Comparison of ENCODE assay signal across 23 cellular contexts in genomic region chr11:111361874-111362273, GRCh38. TPM values are rescaled to one million over a fixed set of nuclear protein-coding genes. Genes with fewer than 3 reads are reported as not detected.
DNase-seq lines count a peak whose midpoint lies in the region; ATAC-seq and TF ChIP-seq lines count a peak whose summit lies in the region.
"Had no signal": no experiment of that assay in that cellular context is flagged by ENCODE, and none has a peak within 500 bp of the region (broad histone marks: within the 10 kb centered on the region; RNA-seq: fewer than 3 reads in every experiment).

No MANE protein-coding gene starts in this region.

- H2AFZ ChIP-seq in SU-DHL-6 (ENCODE audit: low read depth, low read length, severe bottlenecking): no peak overlapping the region
- H2AFZ ChIP-seq: parathyroid adenoma had no signal

- no peaks in the 10 kb centered on the region for H3K9me3 ChIP-seq in SU-DHL-6 (ENCODE audit: insufficient read depth, low read length)
- H3K9me3 ChIP-seq in naive thymus-derived CD4-positive, alpha-beta T cell (ENCODE audit: control insufficient read depth in 2 of 3, low read length in 3 of 3): no peaks in the 10 kb centered on the region
- H3K9me3 ChIP-seq: sigmoid colon had no signal

- no peaks in the 10 kb centered on the region for H3K9me2 ChIP-seq in SU-DHL-6 (replicated peaks; ENCODE audit: insufficient read depth, low read length)

- H3K4me1 Mint-ChIP-seq in stimulated activated naive CD8-positive, alpha-beta T cell treated with anti-CD3 and anti-CD28 coated beads, Interleukin-15, Interleukin-2, amounts not matched to agents 100 ng/mL and 50 ng/mL, for 24 hours (ENCODE audit: low read depth): peaks cover 46% of the 10 kb centered on the region
- peaks cover 4% of the 10 kb centered on the region for H3K4me1 Mint-ChIP-seq in stimulated activated naive CD8-positive, alpha-beta T cell treated with anti-CD3 and anti-CD28 coated beads, Interleukin-15, amount 100 ng/mL, for 72 hours
- H3K4me1 Mint-ChIP-seq in activated naive CD4-positive, alpha-beta T cell treated with anti-CD3 and anti-CD28 coated beads for 36 hours (ENCODE audit: low read depth): no peaks in the 10 kb centered on the region
- H3K4me1 Mint-ChIP-seq in naive thymus-derived CD4-positive, alpha-beta T cell: peaks cover 0 to 2% (median 0%) of the 10 kb centered on the region in 7 donors

- TF ChIP-seq CTCF in SU-DHL-6 (IDR thresholded peaks at IDR 0.05; ENCODE audit: insufficient read depth, low read length, poor library complexity, severe bottlenecking): no peak

- CTCF ChIA-PET in activated naive CD4-positive, alpha-beta T cell treated with anti-CD3 and anti-CD28 coated beads for 36 hours (lab: Charles Lee): interaction anchor here (1.0 kb wide), 1 partner anchor 67 kb away, joined by 3 read pairs; no protein-coding TSS in a partner anchor
- CTCF ChIA-PET in naive thymus-derived CD4-positive, alpha-beta T cell (lab: Charles Lee): interaction anchor here (1.3 kb wide), 1 partner anchor 67 kb away, joined by 3 read pairs; no protein-coding TSS in a partner anchor

- peaks cover 79% of the 10 kb centered on the region for H3F3A ChIP-seq in SU-DHL-6 (ENCODE audit: insufficient read depth)

- H3K27ac ChIP-seq in SU-DHL-6 (ENCODE audit: low read depth, low read length): peak overlapping the region; percentile 94
- no peak overlapping the region for H3K27ac ChIP-seq in naive thymus-derived CD4-positive, alpha-beta T cell (ENCODE audit: low read depth, low read length)
- H3K27ac ChIP-seq: foreskin keratinocyte, parathyroid adenoma, sigmoid colon had no signal

- H4K20me1 ChIP-seq in SU-DHL-6 (ENCODE audit: low read depth, low read length): no peaks in the 10 kb centered on the region

- peaks cover 77% of the 10 kb centered on the region for H3K79me2 ChIP-seq in SU-DHL-6 (ENCODE audit: insufficient read depth, low read length)
- H3K79me2 ChIP-seq: parathyroid adenoma had no signal

- ATAC-seq in stimulated activated naive CD8-positive, alpha-beta T cell treated with anti-CD3 and anti-CD28 coated beads, Interleukin-15, amount 100 ng/mL, for 72 hours: no peak
- ATAC-seq in naive thymus-derived CD4-positive, alpha-beta T cell: no peak
- ATAC-seq: naive thymus-derived CD8-positive, alpha-beta T cell had no signal

- H3K27me3 ChIP-seq in SU-DHL-6 (ENCODE audit: low read length): no peaks in the 10 kb centered on the region
- H3K27me3 ChIP-seq in naive thymus-derived CD4-positive, alpha-beta T cell (ENCODE audit: control insufficient read depth in 2 of 2, insufficient read depth in 2 of 2, low read length in 2 of 2): no peaks in the 10 kb centered on the region
- H3K27me3 ChIP-seq: foreskin keratinocyte, sigmoid colon had no signal

- H3K9me3 Mint-ChIP-seq in stimulated activated naive CD8-positive, alpha-beta T cell treated with anti-CD3 and anti-CD28 coated beads, Interleukin-15, Interleukin-2, amounts not matched to agents 100 ng/mL and 50 ng/mL, for 24 hours: no peaks in the 10 kb centered on the region
- no peaks in the 10 kb centered on the region for H3K9me3 Mint-ChIP-seq in stimulated activated naive CD8-positive, alpha-beta T cell treated with anti-CD3 and anti-CD28 coated beads, Interleukin-15, amount 100 ng/mL, for 72 hours
- no peaks in the 10 kb centered on the region for H3K9me3 Mint-ChIP-seq in activated naive CD4-positive, alpha-beta T cell treated with anti-CD3 and anti-CD28 coated beads for 36 hours
- H3K9me3 Mint-ChIP-seq in naive thymus-derived CD4-positive, alpha-beta T cell: no peaks in the 10 kb centered on the region
- H3K9me3 Mint-ChIP-seq: activated naive CD8-positive, alpha-beta T cell treated with anti-CD3 and anti-CD28 coated beads, Interleukin-2, amount 10 ng/mL, durations not matched to agents 7 days and 5 days; naive thymus-derived CD8-positive, alpha-beta T cell had no signal

- intact Hi-C loops in activated naive CD4-positive, alpha-beta T cell treated with anti-CD3 and anti-CD28 coated beads for 36 hours (cut with micrococcal nuclease): no loop called here
- intact Hi-C loops in naive thymus-derived CD4-positive, alpha-beta T cell (cut with micrococcal nuclease): no loop called here

- DNase-seq in stimulated activated naive CD8-positive, alpha-beta T cell treated with anti-CD3 and anti-CD28 coated beads, Interleukin-15, amount 100 ng/mL, for 72 hours: no peak
- DNase-seq in kidney tubule cell (ENCODE audit: low spot score) (peak; percentile 13), COR-L47 (lab: John Stamatoyannopoulos, UW) (no peak), COLO668 (lab: John Stamatoyannopoulos, UW; ENCODE audit: unreplicated experiment) (no peak)
- DNase-seq in activated naive CD4-positive, alpha-beta T cell treated with anti-CD3 and anti-CD28 coated beads for 36 hours: no peak
- no peak for DNase-seq in naive thymus-derived CD4-positive, alpha-beta T cell
- DNase-seq: activated naive CD8-positive, alpha-beta T cell treated with anti-CD3 and anti-CD28 coated beads, Interleukin-2, amount 10 ng/mL, durations not matched to agents 7 days and 5 days; activated T-cell treated with anti-CD3 and anti-CD28 coated beads, Interleukin-2, amount 50 U/mL, for 48 hours; foreskin keratinocyte; hypothalamus; islet precursor cell; naive thymus-derived CD8-positive, alpha-beta T cell; NCI-H1436 treated with DMSO at 0.1 percent for 48 hours; NCI-H2171; NCI-H69; OCI-M1; sigmoid colon; stimulated activated CD4-positive, alpha-beta T cell treated with anti-CD3 and anti-CD28 coated beads, Interleukin-1b, Interleukin-23, amount 100 ng/mL, for 48 hours had no signal

- POLR2A ChIA-PET in naive thymus-derived CD4-positive, alpha-beta T cell (lab: Charles Lee): no interaction called here

- H3K4me2 ChIP-seq in SU-DHL-6 (ENCODE audit: low read depth, low read length, poor library complexity, severe bottlenecking): peak overlapping the region; percentile 70

- peak overlapping the region; percentile 67 for H3K9ac ChIP-seq in SU-DHL-6 (ENCODE audit: low read length)
- H3K9ac ChIP-seq: parathyroid adenoma had no signal

- H3K4me3 ChIP-seq in SU-DHL-6 (ENCODE audit: insufficient read depth, low read length, poor library complexity, severe bottlenecking): peak overlapping the region; percentile 20
- no peak overlapping the region for H3K4me3 ChIP-seq in naive thymus-derived CD4-positive, alpha-beta T cell (ENCODE audit: low read length)
- H3K4me3 ChIP-seq: sigmoid colon had no signal

- H3K27ac Mint-ChIP-seq in stimulated activated naive CD8-positive, alpha-beta T cell treated with anti-CD3 and anti-CD28 coated beads, Interleukin-15, Interleukin-2, amounts not matched to agents 100 ng/mL and 50 ng/mL, for 24 hours: peak overlapping the region; percentile 42
- H3K27ac Mint-ChIP-seq in stimulated activated naive CD8-positive, alpha-beta T cell treated with anti-CD3 and anti-CD28 coated beads, Interleukin-15, amount 100 ng/mL, for 72 hours: no peak overlapping the region
- no peak overlapping the region for H3K27ac Mint-ChIP-seq in activated naive CD4-positive, alpha-beta T cell treated with anti-CD3 and anti-CD28 coated beads for 36 hours
- no peak overlapping the region for H3K27ac Mint-ChIP-seq in naive thymus-derived CD4-positive, alpha-beta T cell

- peaks cover 8% of the 10 kb centered on the region; the same call in 1 of the 2 replicates for H3K36me3 ChIP-seq in SU-DHL-6 (ENCODE audit: low read length)
- no peaks in the 10 kb centered on the region for H3K36me3 ChIP-seq in naive thymus-derived CD4-positive, alpha-beta T cell (ENCODE audit: control insufficient read depth in 2 of 3, insufficient read depth in 3 of 3, low read length in 3 of 3)
- H3K36me3 ChIP-seq: sigmoid colon had no signal

- H3K36me3 Mint-ChIP-seq in stimulated activated naive CD8-positive, alpha-beta T cell treated with anti-CD3 and anti-CD28 coated beads, Interleukin-15, Interleukin-2, amounts not matched to agents 100 ng/mL and 50 ng/mL, for 24 hours (ENCODE audit: low read depth): peaks cover 8% of the 10 kb centered on the region
- H3K36me3 Mint-ChIP-seq in activated naive CD4-positive, alpha-beta T cell treated with anti-CD3 and anti-CD28 coated beads for 36 hours (ENCODE audit: low read depth): no peaks in the 10 kb centered on the region
- peaks cover 0 to 22% (median 3%) of the 10 kb centered on the region in 5 donors for H3K36me3 Mint-ChIP-seq in naive thymus-derived CD4-positive, alpha-beta T cell
- H3K36me3 Mint-ChIP-seq: naive thymus-derived CD8-positive, alpha-beta T cell had no signal

- no peak overlapping the region for H3K4me3 Mint-ChIP-seq in stimulated activated naive CD8-positive, alpha-beta T cell treated with anti-CD3 and anti-CD28 coated beads, Interleukin-15, Interleukin-2, amounts not matched to agents 100 ng/mL and 50 ng/mL, for 24 hours
- H3K4me3 Mint-ChIP-seq in stimulated activated naive CD8-positive, alpha-beta T cell treated with anti-CD3 and anti-CD28 coated beads, Interleukin-15, amount 100 ng/mL, for 72 hours: no peak overlapping the region
- no peak overlapping the region for H3K4me3 Mint-ChIP-seq in activated naive CD4-positive, alpha-beta T cell treated with anti-CD3 and anti-CD28 coated beads for 36 hours
- H3K4me3 Mint-ChIP-seq in naive thymus-derived CD4-positive, alpha-beta T cell: no peak overlapping the region
- H3K4me3 Mint-ChIP-seq: activated naive CD8-positive, alpha-beta T cell treated with anti-CD3 and anti-CD28 coated beads, Interleukin-2, amount 10 ng/mL, durations not matched to agents 7 days and 5 days; naive thymus-derived CD8-positive, alpha-beta T cell had no signal

- no peaks in the 10 kb centered on the region for H3K4me1 ChIP-seq in naive thymus-derived CD4-positive, alpha-beta T cell (ENCODE audit: control insufficient read depth in 2 of 2, insufficient read depth in 2 of 2, low read length in 2 of 2)
- H3K4me1 ChIP-seq: foreskin keratinocyte, parathyroid adenoma had no signal

- no peaks in the 10 kb centered on the region for H3K27me3 Mint-ChIP-seq in stimulated activated naive CD8-positive, alpha-beta T cell treated with anti-CD3 and anti-CD28 coated beads, Interleukin-15, Interleukin-2, amounts not matched to agents 100 ng/mL and 50 ng/mL, for 24 hours
- H3K27me3 Mint-ChIP-seq in stimulated activated naive CD8-positive, alpha-beta T cell treated with anti-CD3 and anti-CD28 coated beads, Interleukin-15, amount 100 ng/mL, for 72 hours: no peaks in the 10 kb centered on the region
- no peaks in the 10 kb centered on the region for H3K27me3 Mint-ChIP-seq in activated naive CD4-positive, alpha-beta T cell treated with anti-CD3 and anti-CD28 coated beads for 36 hours (ENCODE audit: low read depth)
- H3K27me3 Mint-ChIP-seq in naive thymus-derived CD4-positive, alpha-beta T cell: no peaks in the 10 kb centered on the region
- H3K27me3 Mint-ChIP-seq: activated naive CD8-positive, alpha-beta T cell treated with anti-CD3 and anti-CD28 coated beads, Interleukin-2, amount 10 ng/mL, durations not matched to agents 7 days and 5 days; naive thymus-derived CD8-positive, alpha-beta T cell had no signal

RNA-seq across cellular contexts. Expression of gene POU2AF1, which starts 17.2 kb away (rescaled TPM):
- under 1 TPM; 0.48 to 0.62 TPM for total RNA-seq in activated naive CD4-positive, alpha-beta T cell treated with anti-CD3 and anti-CD28 coated beads for 36 hours
- total RNA-seq in naive thymus-derived CD4-positive, alpha-beta T cell: 10 to 100 TPM in 1 of 5 experiments, 1 to 10 TPM in 3, under 1 TPM in 1; 0.57 to 11.3 (median 4.9) TPM
- polyA plus RNA-seq in naive thymus-derived CD4-positive, alpha-beta T cell: under 1 TPM; 0.45 to 0.53 TPM
- total RNA-seq: endothelial cell of umbilical vein, foreskin keratinocyte, SK-MEL-5 had no signal
- polyA plus RNA-seq: endothelial cell of umbilical vein, foreskin keratinocyte had no signal
